Comparison of ENCODE assay signal across 9 cellular contexts in the genomic region with DNA sequence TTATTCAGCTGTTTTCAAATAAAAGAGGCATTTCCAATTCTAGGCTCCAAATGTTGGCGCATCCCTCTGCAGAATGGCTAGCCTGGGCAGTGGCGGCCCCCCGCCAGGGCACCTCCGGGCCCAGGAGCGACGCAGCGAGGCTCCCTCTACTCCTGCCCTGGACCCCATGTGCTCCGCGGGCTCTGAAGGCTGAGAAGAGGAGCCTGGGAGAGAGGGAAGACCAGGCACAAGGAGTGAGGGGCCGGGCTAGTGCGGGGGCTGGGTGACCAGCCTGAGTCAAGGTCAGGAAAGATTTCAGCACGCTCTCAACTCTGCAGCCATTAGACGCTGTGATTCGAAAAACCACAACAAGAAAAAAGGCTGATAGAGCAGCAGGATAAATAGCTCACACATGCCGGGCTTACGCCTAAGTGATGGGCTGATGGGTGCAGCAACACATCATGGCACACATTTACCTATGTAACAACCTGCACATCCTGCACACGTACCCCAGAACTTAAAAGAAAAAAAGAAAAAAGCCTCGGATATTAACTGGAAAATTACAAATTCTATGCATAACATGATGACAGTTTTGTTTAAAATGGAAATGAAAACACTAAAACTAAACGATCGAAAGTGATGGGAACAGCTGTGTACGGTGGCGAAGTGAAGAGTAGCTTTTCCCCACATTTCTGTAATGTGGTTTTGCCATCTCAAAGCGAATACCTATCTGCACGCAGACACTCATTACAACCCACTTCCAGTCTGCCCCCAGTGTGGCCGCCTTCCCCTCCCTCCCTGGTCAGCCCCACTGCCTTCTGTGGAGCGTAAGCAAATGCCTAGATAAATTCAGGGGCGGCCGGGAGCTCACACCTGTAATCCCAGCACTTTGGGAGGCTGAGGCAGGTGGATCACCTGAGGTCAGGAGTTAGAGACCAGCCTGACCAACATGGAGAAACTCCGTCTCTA. TPM values are rescaled to one million over a fixed set of nuclear protein-coding genes. Genes with fewer than 3 reads are reported as not detected.
A peak's percentile ranks its signal among the peaks of the same experiment; 100 is the strongest.
DNase-seq lines count a peak whose midpoint lies in the region; ATAC-seq and TF ChIP-seq lines count a peak whose summit lies in the region.
"Had no signal": no experiment of that assay in that cellular context is flagged by ENCODE, and none has a peak within 500 bp of the region (broad histone marks: within the 10 kb centered on the region; RNA-seq: fewer than 3 reads in every experiment).

No MANE protein-coding gene starts in this region.

- peaks cover 12% of the 10 kb centered on the region for H3K36me3 Mint-ChIP-seq in stimulated activated naive CD8-positive, alpha-beta T cell treated with anti-CD3 and anti-CD28 coated beads, Interleukin-15, Interleukin-2, amounts not matched to agents 100 ng/mL and 50 ng/mL, for 24 hours (ENCODE audit: low read depth)
- peaks cover 23% of the 10 kb centered on the region for H3K36me3 Mint-ChIP-seq in Caco-2 (ENCODE audit: insufficient read depth, unreplicated experiment)

- peaks cover 44% of the 10 kb centered on the region for H4K20me1 ChIP-seq in IMR-90 (ENCODE audit: insufficient read depth, low read length)

- peak overlapping the region; percentile 3 for H2AFZ ChIP-seq in IMR-90 (replicated peaks; ENCODE audit: low read length, poor library complexity)

- peak overlapping the region; percentile 75; the same call in 1 of the 2 replicates for H3K23ac ChIP-seq in IMR-90 (ENCODE audit: low read depth, low read length)

- H3K36me3 ChIP-seq in IMR-90 (ENCODE audit: control insufficient read depth, insufficient read depth, low read length) (peaks cover 3% of the 10 kb centered on the region; the same call in 1 of the 2 replicates), liver (ENCODE audit: control insufficient read depth in 4 of 4, insufficient read depth in 3 of 4, low read depth in 1 of 4, low read length in 3 of 4) (peaks cover 4 to 11% (median 7%) of the 10 kb centered on the region in 4 donors), Caco-2 (ENCODE audit: control insufficient read depth, insufficient read depth, low read length) (peaks cover 2% of the 10 kb centered on the region; the same call in 1 of the 2 replicates)

- H3K9me1 ChIP-seq in IMR-90 (ENCODE audit: insufficient read depth, low read length) = peaks cover 23% of the 10 kb centered on the region

- DNase-seq in IMR-90 = peak; percentile 47
- peak; percentile 85 for DNase-seq in amniotic epithelial cell (ENCODE audit: low read depth)
- no peak for DNase-seq in NCI-H2227 treated with DMSO at 0.1 percent for 48 hours (lab: John Stamatoyannopoulos, UW)
- no peak for DNase-seq in NCI-H1092 (lab: John Stamatoyannopoulos, UW)
- no peak for DNase-seq in Caco-2
- DNase-seq: T1000 had no signal

- peak overlapping the region; percentile 66 for H3K4me2 ChIP-seq in IMR-90 (ENCODE audit: low read depth, low read length)

- intact Hi-C loops in IMR-90 (cut with micrococcal nuclease) (no loop called here), Caco-2 (cut with micrococcal nuclease; ENCODE audit: unreplicated experiment) (no loop called here)

- no CpG with 5 or more reads among the region's 29 CpGs for WGBS in IMR-90 (ENCODE audit: extremely low coverage in 2 of 2, insufficient read length in 1 of 2), 2 experiments
- 77% methylated on average over 29 of the region's 29 CpGs for WGBS in liver

- dilution Hi-C loops in IMR-90 (cut with HindIII; ENCODE audit: low sequenced_read_pairs, unreplicated experiment) = no loop called here

- H3K27ac ChIP-seq in IMR-90 (ENCODE audit: insufficient read depth, low read length) = peak overlapping the region; percentile 47
- H3K27ac ChIP-seq in liver (ENCODE audit: low read depth in 1 of 2, low read length in 2 of 2) = peak overlapping the region; percentile 60 to 73

- peak overlapping the region; percentile 57 for H3K18ac ChIP-seq in IMR-90 (ENCODE audit: low read depth, low read length)

- no peak overlapping the region for H4K8ac ChIP-seq in IMR-90 (ENCODE audit: low read depth in 2 of 2, low read length in 2 of 2)

- TF ChIP-seq POLR2A in IMR-90 (IDR thresholded peaks at IDR 0.05; ENCODE audit: low read depth, low read length) = no peak

- H3K79me1 ChIP-seq in IMR-90 (ENCODE audit: low read depth in 1 of 2, low read length in 2 of 2) = peaks cover 20 to 84% of the 10 kb centered on the region in 2 experiments; a peak in 3 of 4 replicates

- H3K9me3 Mint-ChIP-seq in stimulated activated naive CD8-positive, alpha-beta T cell treated with anti-CD3 and anti-CD28 coated beads, Interleukin-15, Interleukin-2, amounts not matched to agents 100 ng/mL and 50 ng/mL, for 24 hours = no peaks in the 10 kb centered on the region
- H3K9me3 Mint-ChIP-seq in Caco-2 (ENCODE audit: unreplicated experiment) = no peaks in the 10 kb centered on the region

- POLR2A ChIA-PET in IMR-90 (lab: Charles Lee; ENCODE audit: unreplicated experiment) (no interaction called here), Caco-2 (lab: Charles Lee) (no interaction called here)

- H3K9ac ChIP-seq in IMR-90 (ENCODE audit: low read depth, low read length) (no peak overlapping the region), liver (ENCODE audit: low read depth in 1 of 2, low read length in 2 of 2) (no peak overlapping the region)

- no peaks in the 10 kb centered on the region for H3K27me3 Mint-ChIP-seq in stimulated activated naive CD8-positive, alpha-beta T cell treated with anti-CD3 and anti-CD28 coated beads, Interleukin-15, Interleukin-2, amounts not matched to agents 100 ng/mL and 50 ng/mL, for 24 hours
- H3K27me3 Mint-ChIP-seq in Caco-2 (ENCODE audit: insufficient read depth, unreplicated experiment) = no peaks in the 10 kb centered on the region

- peak overlapping the region; percentile 69; the same call in 1 of the 2 replicates for H3K14ac ChIP-seq in IMR-90 (replicated peaks; ENCODE audit: low read depth, low read length)

- TF ChIP-seq RAD21 in IMR-90 (IDR thresholded peaks at IDR 0.05; ENCODE audit: low read length) (0 out of 2 replicates have a peak, but pooled peaks have one; percentile 4), liver (IDR thresholded peaks at IDR 0.05) (no peak)

- CTCF ChIA-PET in IMR-90 (lab: Yijun Ruan, JAX) = interaction anchor here (1.0 to 1.5 kb wide), 3 partner anchors 9 to 134 kb away, joined by 4 read pairs; no protein-coding TSS in a partner anchor
- CTCF ChIA-PET in Caco-2 (lab: Charles Lee) = interaction anchor here (0.8 kb wide), 1 partner anchor 25 kb away, joined by 3 read pairs; no protein-coding TSS in a partner anchor

- H3K4me3 ChIP-seq in IMR-90 (ENCODE audit: insufficient read depth, low read depth, low read length) (no peak overlapping the region), liver (ENCODE audit: low read depth in 1 of 3, low read length in 3 of 3) (no peak overlapping the region), Caco-2 (ENCODE audit: low read depth, low read length) (no peak overlapping the region)

- no TSS peak for BruUV-seq in IMR-90 (replicated peaks; lab: Mats Ljungman, UMichigan)
- no TSS peak for BruUV-seq in Caco-2 (replicated peaks; lab: Mats Ljungman, UMichigan)

- H2BK15ac ChIP-seq in IMR-90 (ENCODE audit: low read depth, low read length) = no peak overlapping the region; the same call in 2 of the 3 replicates

- peak overlapping the region; percentile 14 for H2BK5ac ChIP-seq in IMR-90 (ENCODE audit: low read depth, low read length, poor library complexity, severe bottlenecking)

- H2BK20ac ChIP-seq in IMR-90 (ENCODE audit: low read depth, low read length) = 0 out of 2 replicates have a peak overlapping the region, but pooled peaks have one; percentile 50

- no peak overlapping the region; the same call in 1 of the 2 replicates for H3K56ac ChIP-seq in IMR-90 (ENCODE audit: extremely low read depth, insufficient read depth, low read length)

- ATAC-seq in IMR-90 (ENCODE audit: low read depth) (peak; percentile 39; the same call in 1 of the 2 replicates), GM21423 (IDR thresholded peaks at IDR 0.05; ENCODE audit: unreplicated experiment) (no peak)

- H3K27ac Mint-ChIP-seq in stimulated activated naive CD8-positive, alpha-beta T cell treated with anti-CD3 and anti-CD28 coated beads, Interleukin-15, Interleukin-2, amounts not matched to agents 100 ng/mL and 50 ng/mL, for 24 hours = peak overlapping the region; percentile 65
- H3K27ac Mint-ChIP-seq in Caco-2 (ENCODE audit: unreplicated experiment) = no peak overlapping the region

- no peaks in the 10 kb centered on the region for H3K9me3 ChIP-seq in IMR-90 (ENCODE audit: control insufficient read depth, insufficient read depth, low read length)
- H3K9me3 ChIP-seq in liver (ENCODE audit: control insufficient read depth in 4 of 4, low read length in 3 of 4) = no peaks in the 10 kb centered on the region
- H3K9me3 ChIP-seq in Caco-2 = no peaks in the 10 kb centered on the region

- peak overlapping the region; percentile 41 for H3K4ac ChIP-seq in IMR-90 (ENCODE audit: low read depth, low read length)

- peak overlapping the region; percentile 42 for H3K4me3 Mint-ChIP-seq in stimulated activated naive CD8-positive, alpha-beta T cell treated with anti-CD3 and anti-CD28 coated beads, Interleukin-15, Interleukin-2, amounts not matched to agents 100 ng/mL and 50 ng/mL, for 24 hours
- H3K4me3 Mint-ChIP-seq in Caco-2 (ENCODE audit: unreplicated experiment) = no peak overlapping the region

- peak overlapping the region; percentile 10; the same call in 1 of the 2 replicates for H2AK5ac ChIP-seq in IMR-90 (ENCODE audit: low read depth, low read length)

- in situ Hi-C loops in IMR-90 (cut with MboI; ENCODE audit: low sequenced_read_pairs) = no loop called here

- H3K27me3 ChIP-seq in IMR-90 (ENCODE audit: control insufficient read depth, insufficient read depth, low read length) (no peaks in the 10 kb centered on the region), liver (ENCODE audit: control insufficient read depth in 4 of 4, insufficient read depth in 4 of 4, low read length in 3 of 4) (no peaks in the 10 kb centered on the region), Caco-2 (replicated peaks; ENCODE audit: control insufficient read depth, insufficient read depth, low read length) (no peaks in the 10 kb centered on the region)

- H3K4me1 ChIP-seq in IMR-90 (ENCODE audit: control insufficient read depth, insufficient read depth, low read length) (peaks cover 26% of the 10 kb centered on the region), liver (ENCODE audit: control insufficient read depth in 4 of 4, insufficient read depth in 4 of 4, low read length in 3 of 4) (peaks cover 0 to 10% (median 4%) of the 10 kb centered on the region in 4 donors), Caco-2 (no peaks in the 10 kb centered on the region)

- TF ChIP-seq CTCF in IMR-90 (conservative IDR thresholded peaks at IDR 0.05; ENCODE audit: low read depth, low read length) (no peak), liver (IDR thresholded peaks at IDR 0.05; ENCODE audit: low read depth, low read length, missing input control) (no peak), Caco-2 (IDR thresholded peaks at IDR 0.05; ENCODE audit: insufficient read depth in 1 of 2, low read depth in 1 of 2, low read length in 1 of 2, severe bottlenecking in 1 of 2, unreplicated experiment in 1 of 2) (no peak)

- no peak overlapping the region for H2AK9ac ChIP-seq in IMR-90 (replicated peaks; ENCODE audit: low read depth, low read length, poor library complexity)

- H3K4me1 Mint-ChIP-seq in stimulated activated naive CD8-positive, alpha-beta T cell treated with anti-CD3 and anti-CD28 coated beads, Interleukin-15, Interleukin-2, amounts not matched to agents 100 ng/mL and 50 ng/mL, for 24 hours (ENCODE audit: low read depth) = peaks cover 22% of the 10 kb centered on the region
- H3K4me1 Mint-ChIP-seq in Caco-2 (ENCODE audit: low read depth, unreplicated experiment) = no peaks in the 10 kb centered on the region

- H4K5ac ChIP-seq in IMR-90 (ENCODE audit: low read depth, low read length) = no peak overlapping the region

- peak overlapping the region; percentile 32; the same call in 1 of the 2 replicates for H2BK120ac ChIP-seq in IMR-90 (ENCODE audit: low read depth, low read length)

- H4K91ac ChIP-seq in IMR-90 (ENCODE audit: insufficient read depth, low read depth, low read length) = no peak overlapping the region

RNA-seq across cellular contexts. Expression of gene MAP1LC3B, which starts 44.4 kb away (rescaled TPM):
- total RNA-seq in IMR-90 (2012; rRNA removed) (23.5 and 25.3 TPM in 2 replicates), liver (10 to 100 TPM; 10.3 to 14.1 TPM), Caco-2 (2022) (64.7 and 72.3 TPM in 2 replicates)
- polyA plus RNA-seq in IMR-90 (2012; rRNA removed) (46.9 and 57.7 TPM in 2 replicates), liver (10 to 100 TPM; 17.3 to 36.3 TPM)
- polyA plus RNA-seq in IMR-90 (2012; cell fraction: cytosol; rRNA removed) = 30.4 and 40.6 TPM in 2 replicates
- polyA plus RNA-seq in IMR-90 (2012; cell fraction: nucleus; rRNA removed; ENCODE audit: low replicate concordance) = 7.3 and 33.0 TPM in 2 replicates

RNA-seq across cellular contexts. Expression of gene FBXO31, which starts 52.9 kb away (rescaled TPM):
- total RNA-seq in IMR-90 (2012; rRNA removed) (10.4 and 10.6 TPM in 2 replicates), liver (10 to 100 TPM; 14.3 to 30.3 TPM), Caco-2 (2022) (50.9 and 55.6 TPM in 2 replicates)
- polyA plus RNA-seq in IMR-90 (2012; rRNA removed) (16.9 and 20.7 TPM in 2 replicates), liver (10 to 100 TPM; 13.2 to 21.8 TPM)
- 10.1 and 14.2 TPM in 2 replicates for polyA plus RNA-seq in IMR-90 (2012; cell fraction: cytosol; rRNA removed)
- polyA plus RNA-seq in IMR-90 (2012; cell fraction: nucleus; rRNA removed; ENCODE audit: low replicate concordance) = 54.4 and 120 TPM in 2 replicates

RNA-seq across cellular contexts. Expression of gene ZCCHC14, which starts 56.3 kb away (rescaled TPM):
- total RNA-seq in IMR-90 (2012; rRNA removed) (2.5 and 2.8 TPM in 2 replicates), liver (10 to 100 TPM in 1 of 2 donors, 1 to 10 TPM in 1; 7.1 to 21.7 TPM), Caco-2 (2022) (33.1 and 34.0 TPM in 2 replicates)
- polyA plus RNA-seq in IMR-90 (2012; rRNA removed) (5.3 and 7.4 TPM in 2 replicates), liver (1 to 10 TPM; 6.3 to 8.9 TPM)
- 3.1 and 5.0 TPM in 2 replicates for polyA plus RNA-seq in IMR-90 (2012; cell fraction: cytosol; rRNA removed)
- polyA plus RNA-seq in IMR-90 (2012; cell fraction: nucleus; rRNA removed; ENCODE audit: low replicate concordance) = 18.4 and 27.2 TPM in 2 replicates

Comparison
In these comparisons a context has a peak if more than half of its experiments do, and no peak if none do; other contexts are left out.
1. DNase-seq: peak in IMR-90 (single experiment) and amniotic epithelial cell (single experiment); none in NCI-H2227 treated with DMSO at 0.1 percent for 48 hours (single experiment), NCI-H1092 (single experiment) and Caco-2 (0 of 2).